Comparison of ENCODE assay signal across 1 cellular context in the genomic region with DNA sequence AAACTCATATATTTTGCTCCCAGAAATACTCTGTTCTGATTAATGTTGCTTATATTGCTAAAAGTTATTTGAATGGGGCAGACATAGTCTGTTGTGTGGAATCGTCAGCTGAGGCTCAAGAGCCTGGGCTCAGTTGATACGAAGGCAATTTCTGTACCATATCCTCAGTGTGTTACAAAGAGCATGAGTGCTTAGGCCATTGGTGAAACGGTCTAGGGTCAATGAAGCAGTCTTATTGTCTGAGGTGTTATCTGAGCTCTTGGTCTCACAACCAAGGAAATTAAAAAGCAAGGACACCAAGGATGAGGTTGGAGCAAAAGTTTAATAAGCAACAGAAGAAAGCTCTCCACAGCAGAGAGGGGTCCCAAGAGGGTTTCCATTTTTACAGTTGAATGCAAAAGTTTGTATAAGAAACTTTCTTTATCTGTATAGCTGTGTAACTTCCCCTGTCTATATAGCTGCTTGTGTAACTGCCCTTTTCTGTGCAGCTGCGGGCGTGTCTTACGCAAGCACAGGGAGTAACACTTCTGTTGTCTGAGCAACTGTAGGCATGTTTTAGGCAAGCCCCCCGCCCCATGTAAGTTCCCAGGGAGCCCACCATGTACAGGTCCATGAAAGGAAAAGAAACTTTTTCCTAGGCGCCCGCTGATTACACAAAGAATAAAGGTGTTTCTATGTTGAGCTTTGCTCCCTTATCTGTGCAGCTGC.
A peak's percentile ranks its signal among the peaks of the same experiment; 100 is the strongest.
TF ChIP-seq lines count a peak whose summit lies in the region.

No MANE protein-coding gene starts in this region.

TF ChIP-seq in HepG2, 621 proteins besides CTCF, POLR2A, EP300 and RAD21 (continues in another document):
- TF ChIP-seq, protein P1, sequence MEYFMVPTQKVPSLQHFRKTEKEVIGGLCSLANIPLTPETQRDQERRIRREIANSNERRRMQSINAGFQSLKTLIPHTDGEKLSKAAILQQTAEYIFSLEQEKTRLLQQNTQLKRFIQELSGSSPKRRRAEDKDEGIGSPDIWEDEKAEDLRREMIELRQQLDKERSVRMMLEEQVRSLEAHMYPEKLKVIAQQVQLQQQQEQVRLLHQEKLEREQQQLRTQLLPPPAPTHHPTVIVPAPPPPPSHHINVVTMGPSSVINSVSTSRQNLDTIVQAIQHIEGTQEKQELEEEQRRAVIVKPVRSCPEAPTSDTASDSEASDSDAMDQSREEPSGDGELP (IDR thresholded peaks at IDR 0.05; ENCODE audit: borderline replicate concordance, low read depth): peak; percentile 32; the same call in 1 of the 2 replicates
- TF ChIP-seq, protein P2, sequence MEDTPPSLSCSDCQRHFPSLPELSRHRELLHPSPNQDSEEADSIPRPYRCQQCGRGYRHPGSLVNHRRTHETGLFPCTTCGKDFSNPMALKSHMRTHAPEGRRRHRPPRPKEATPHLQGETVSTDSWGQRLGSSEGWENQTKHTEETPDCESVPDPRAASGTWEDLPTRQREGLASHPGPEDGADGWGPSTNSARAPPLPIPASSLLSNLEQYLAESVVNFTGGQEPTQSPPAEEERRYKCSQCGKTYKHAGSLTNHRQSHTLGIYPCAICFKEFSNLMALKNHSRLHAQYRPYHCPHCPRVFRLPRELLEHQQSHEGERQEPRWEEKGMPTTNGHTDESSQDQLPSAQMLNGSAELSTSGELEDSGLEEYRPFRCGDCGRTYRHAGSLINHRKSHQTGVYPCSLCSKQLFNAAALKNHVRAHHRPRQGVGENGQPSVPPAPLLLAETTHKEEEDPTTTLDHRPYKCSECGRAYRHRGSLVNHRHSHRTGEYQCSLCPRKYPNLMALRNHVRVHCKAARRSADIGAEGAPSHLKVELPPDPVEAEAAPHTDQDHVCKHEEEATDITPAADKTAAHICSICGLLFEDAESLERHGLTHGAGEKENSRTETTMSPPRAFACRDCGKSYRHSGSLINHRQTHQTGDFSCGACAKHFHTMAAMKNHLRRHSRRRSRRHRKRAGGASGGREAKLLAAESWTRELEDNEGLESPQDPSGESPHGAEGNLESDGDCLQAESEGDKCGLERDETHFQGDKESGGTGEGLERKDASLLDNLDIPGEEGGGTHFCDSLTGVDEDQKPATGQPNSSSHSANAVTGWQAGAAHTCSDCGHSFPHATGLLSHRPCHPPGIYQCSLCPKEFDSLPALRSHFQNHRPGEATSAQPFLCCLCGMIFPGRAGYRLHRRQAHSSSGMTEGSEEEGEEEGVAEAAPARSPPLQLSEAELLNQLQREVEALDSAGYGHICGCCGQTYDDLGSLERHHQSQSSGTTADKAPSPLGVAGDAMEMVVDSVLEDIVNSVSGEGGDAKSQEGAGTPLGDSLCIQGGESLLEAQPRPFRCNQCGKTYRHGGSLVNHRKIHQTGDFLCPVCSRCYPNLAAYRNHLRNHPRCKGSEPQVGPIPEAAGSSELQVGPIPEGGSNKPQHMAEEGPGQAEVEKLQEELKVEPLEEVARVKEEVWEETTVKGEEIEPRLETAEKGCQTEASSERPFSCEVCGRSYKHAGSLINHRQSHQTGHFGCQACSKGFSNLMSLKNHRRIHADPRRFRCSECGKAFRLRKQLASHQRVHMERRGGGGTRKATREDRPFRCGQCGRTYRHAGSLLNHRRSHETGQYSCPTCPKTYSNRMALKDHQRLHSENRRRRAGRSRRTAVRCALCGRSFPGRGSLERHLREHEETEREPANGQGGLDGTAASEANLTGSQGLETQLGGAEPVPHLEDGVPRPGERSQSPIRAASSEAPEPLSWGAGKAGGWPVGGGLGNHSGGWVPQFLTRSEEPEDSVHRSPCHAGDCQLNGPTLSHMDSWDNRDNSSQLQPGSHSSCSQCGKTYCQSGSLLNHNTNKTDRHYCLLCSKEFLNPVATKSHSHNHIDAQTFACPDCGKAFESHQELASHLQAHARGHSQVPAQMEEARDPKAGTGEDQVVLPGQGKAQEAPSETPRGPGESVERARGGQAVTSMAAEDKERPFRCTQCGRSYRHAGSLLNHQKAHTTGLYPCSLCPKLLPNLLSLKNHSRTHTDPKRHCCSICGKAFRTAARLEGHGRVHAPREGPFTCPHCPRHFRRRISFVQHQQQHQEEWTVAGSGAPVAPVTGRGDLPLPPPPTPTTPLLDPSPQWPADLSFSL (CRISPR knock-in tag; IDR thresholded peaks at IDR 0.05): peak; percentile 55; the same call in 1 of the 2 replicates
- TF ChIP-seq, protein P3, sequence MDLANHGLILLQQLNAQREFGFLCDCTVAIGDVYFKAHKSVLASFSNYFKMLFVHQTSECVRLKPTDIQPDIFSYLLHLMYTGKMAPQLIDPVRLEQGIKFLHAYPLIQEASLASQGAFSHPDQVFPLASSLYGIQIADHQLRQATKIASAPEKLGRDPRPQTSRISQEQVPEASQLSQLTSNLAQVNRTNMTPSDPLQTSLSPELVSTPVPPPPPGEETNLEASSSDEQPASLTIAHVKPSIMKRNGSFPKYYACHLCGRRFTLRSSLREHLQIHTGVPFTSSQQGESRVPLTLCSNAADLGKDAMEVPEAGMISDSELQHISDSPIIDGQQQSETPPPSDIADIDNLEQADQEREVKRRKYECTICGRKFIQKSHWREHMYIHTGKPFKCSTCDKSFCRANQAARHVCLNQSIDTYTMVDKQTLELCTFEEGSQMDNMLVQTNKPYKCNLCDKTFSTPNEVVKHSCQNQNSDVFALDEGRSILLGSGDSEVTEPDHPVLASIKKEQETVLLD (CRISPR knock-in tag; IDR thresholded peaks at IDR 0.05; ENCODE audit: low read depth): no peak
- TF ChIP-seq, protein P4, sequence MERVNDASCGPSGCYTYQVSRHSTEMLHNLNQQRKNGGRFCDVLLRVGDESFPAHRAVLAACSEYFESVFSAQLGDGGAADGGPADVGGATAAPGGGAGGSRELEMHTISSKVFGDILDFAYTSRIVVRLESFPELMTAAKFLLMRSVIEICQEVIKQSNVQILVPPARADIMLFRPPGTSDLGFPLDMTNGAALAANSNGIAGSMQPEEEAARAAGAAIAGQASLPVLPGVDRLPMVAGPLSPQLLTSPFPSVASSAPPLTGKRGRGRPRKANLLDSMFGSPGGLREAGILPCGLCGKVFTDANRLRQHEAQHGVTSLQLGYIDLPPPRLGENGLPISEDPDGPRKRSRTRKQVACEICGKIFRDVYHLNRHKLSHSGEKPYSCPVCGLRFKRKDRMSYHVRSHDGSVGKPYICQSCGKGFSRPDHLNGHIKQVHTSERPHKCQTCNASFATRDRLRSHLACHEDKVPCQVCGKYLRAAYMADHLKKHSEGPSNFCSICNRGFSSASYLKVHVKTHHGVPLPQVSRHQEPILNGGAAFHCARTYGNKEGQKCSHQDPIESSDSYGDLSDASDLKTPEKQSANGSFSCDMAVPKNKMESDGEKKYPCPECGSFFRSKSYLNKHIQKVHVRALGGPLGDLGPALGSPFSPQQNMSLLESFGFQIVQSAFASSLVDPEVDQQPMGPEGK (CRISPR knock-in tag; IDR thresholded peaks at IDR 0.05): 0 out of 2 replicates have a peak, but pooled peaks have one; percentile 15
- TF ChIP-seq REPIN1 (CRISPR knock-in tag; IDR thresholded peaks at IDR 0.05; ENCODE audit: borderline replicate concordance, low read depth): peak; percentile 24; the same call in 1 of the 2 replicates
- peak; percentile 49 for TF ChIP-seq HNRNPLL (IDR thresholded peaks at IDR 0.05; ENCODE audit: low read depth, low read length, poor library complexity, severe bottlenecking)
- TF ChIP-seq MIER2 (CRISPR knock-in tag; IDR thresholded peaks at IDR 0.05): no peak
- TF ChIP-seq NCOA2 (CRISPR knock-in tag; IDR thresholded peaks at IDR 0.05): no peak
- TF ChIP-seq ZNF605 (CRISPR knock-in tag; IDR thresholded peaks at IDR 0.05): no peak
- TF ChIP-seq ZNF292 (CRISPR knock-in tag; IDR thresholded peaks at IDR 0.05; ENCODE audit: borderline replicate concordance, low read depth): peak; percentile 89
- TF ChIP-seq, protein P5, sequence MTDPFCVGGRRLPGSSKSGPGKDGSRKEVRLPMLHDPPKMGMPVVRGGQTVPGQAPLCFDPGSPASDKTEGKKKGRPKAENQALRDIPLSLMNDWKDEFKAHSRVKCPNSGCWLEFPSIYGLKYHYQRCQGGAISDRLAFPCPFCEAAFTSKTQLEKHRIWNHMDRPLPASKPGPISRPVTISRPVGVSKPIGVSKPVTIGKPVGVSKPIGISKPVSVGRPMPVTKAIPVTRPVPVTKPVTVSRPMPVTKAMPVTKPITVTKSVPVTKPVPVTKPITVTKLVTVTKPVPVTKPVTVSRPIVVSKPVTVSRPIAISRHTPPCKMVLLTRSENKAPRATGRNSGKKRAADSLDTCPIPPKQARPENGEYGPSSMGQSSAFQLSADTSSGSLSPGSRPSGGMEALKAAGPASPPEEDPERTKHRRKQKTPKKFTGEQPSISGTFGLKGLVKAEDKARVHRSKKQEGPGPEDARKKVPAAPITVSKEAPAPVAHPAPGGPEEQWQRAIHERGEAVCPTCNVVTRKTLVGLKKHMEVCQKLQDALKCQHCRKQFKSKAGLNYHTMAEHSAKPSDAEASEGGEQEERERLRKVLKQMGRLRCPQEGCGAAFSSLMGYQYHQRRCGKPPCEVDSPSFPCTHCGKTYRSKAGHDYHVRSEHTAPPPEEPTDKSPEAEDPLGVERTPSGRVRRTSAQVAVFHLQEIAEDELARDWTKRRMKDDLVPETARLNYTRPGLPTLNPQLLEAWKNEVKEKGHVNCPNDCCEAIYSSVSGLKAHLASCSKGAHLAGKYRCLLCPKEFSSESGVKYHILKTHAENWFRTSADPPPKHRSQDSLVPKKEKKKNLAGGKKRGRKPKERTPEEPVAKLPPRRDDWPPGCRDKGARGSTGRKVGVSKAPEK (CRISPR knock-in tag; IDR thresholded peaks at IDR 0.05; ENCODE audit: borderline replicate concordance): 0 out of 2 replicates have a peak, but pooled peaks have one; percentile 83
- TF ChIP-seq PHF21A (CRISPR knock-in tag; IDR thresholded peaks at IDR 0.05): peak; percentile 31; the same call in 1 of the 2 replicates
- TF ChIP-seq, protein P6, sequence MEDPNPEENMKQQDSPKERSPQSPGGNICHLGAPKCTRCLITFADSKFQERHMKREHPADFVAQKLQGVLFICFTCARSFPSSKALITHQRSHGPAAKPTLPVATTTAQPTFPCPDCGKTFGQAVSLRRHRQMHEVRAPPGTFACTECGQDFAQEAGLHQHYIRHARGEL (CRISPR knock-in tag; IDR thresholded peaks at IDR 0.05): no peak
- TF ChIP-seq RAD51 (IDR thresholded peaks at IDR 0.05; ENCODE audit: borderline replicate concordance): no peak
- TF ChIP-seq, protein P7, sequence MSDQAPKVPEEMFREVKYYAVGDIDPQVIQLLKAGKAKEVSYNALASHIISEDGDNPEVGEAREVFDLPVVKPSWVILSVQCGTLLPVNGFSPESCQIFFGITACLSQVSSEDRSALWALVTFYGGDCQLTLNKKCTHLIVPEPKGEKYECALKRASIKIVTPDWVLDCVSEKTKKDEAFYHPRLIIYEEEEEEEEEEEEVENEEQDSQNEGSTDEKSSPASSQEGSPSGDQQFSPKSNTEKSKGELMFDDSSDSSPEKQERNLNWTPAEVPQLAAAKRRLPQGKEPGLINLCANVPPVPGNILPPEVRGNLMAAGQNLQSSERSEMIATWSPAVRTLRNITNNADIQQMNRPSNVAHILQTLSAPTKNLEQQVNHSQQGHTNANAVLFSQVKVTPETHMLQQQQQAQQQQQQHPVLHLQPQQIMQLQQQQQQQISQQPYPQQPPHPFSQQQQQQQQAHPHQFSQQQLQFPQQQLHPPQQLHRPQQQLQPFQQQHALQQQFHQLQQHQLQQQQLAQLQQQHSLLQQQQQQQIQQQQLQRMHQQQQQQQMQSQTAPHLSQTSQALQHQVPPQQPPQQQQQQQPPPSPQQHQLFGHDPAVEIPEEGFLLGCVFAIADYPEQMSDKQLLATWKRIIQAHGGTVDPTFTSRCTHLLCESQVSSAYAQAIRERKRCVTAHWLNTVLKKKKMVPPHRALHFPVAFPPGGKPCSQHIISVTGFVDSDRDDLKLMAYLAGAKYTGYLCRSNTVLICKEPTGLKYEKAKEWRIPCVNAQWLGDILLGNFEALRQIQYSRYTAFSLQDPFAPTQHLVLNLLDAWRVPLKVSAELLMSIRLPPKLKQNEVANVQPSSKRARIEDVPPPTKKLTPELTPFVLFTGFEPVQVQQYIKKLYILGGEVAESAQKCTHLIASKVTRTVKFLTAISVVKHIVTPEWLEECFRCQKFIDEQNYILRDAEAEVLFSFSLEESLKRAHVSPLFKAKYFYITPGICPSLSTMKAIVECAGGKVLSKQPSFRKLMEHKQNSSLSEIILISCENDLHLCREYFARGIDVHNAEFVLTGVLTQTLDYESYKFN (CRISPR knock-in tag; conservative IDR thresholded peaks at IDR 0.05): peak; percentile 23
- no peak for TF ChIP-seq JARID2 (CRISPR knock-in tag; IDR thresholded peaks at IDR 0.05; ENCODE audit: insufficient replicate concordance)
- peak; percentile 88 for TF ChIP-seq CEBPB (IDR thresholded peaks at IDR 0.05; ENCODE audit: borderline replicate concordance, low read depth, low read length)
- peak; percentile 76 for TF ChIP-seq ZBTB7B (CRISPR knock-in tag; IDR thresholded peaks at IDR 0.05)
- no peak for TF ChIP-seq SETDB1 (CRISPR knock-in tag; IDR thresholded peaks at IDR 0.05; ENCODE audit: borderline replicate concordance)
- TF ChIP-seq HDAC1 (CRISPR knock-in tag; IDR thresholded peaks at IDR 0.05): peak; percentile 53; the same call in 1 of the 2 replicates
- TF ChIP-seq, protein P8, sequence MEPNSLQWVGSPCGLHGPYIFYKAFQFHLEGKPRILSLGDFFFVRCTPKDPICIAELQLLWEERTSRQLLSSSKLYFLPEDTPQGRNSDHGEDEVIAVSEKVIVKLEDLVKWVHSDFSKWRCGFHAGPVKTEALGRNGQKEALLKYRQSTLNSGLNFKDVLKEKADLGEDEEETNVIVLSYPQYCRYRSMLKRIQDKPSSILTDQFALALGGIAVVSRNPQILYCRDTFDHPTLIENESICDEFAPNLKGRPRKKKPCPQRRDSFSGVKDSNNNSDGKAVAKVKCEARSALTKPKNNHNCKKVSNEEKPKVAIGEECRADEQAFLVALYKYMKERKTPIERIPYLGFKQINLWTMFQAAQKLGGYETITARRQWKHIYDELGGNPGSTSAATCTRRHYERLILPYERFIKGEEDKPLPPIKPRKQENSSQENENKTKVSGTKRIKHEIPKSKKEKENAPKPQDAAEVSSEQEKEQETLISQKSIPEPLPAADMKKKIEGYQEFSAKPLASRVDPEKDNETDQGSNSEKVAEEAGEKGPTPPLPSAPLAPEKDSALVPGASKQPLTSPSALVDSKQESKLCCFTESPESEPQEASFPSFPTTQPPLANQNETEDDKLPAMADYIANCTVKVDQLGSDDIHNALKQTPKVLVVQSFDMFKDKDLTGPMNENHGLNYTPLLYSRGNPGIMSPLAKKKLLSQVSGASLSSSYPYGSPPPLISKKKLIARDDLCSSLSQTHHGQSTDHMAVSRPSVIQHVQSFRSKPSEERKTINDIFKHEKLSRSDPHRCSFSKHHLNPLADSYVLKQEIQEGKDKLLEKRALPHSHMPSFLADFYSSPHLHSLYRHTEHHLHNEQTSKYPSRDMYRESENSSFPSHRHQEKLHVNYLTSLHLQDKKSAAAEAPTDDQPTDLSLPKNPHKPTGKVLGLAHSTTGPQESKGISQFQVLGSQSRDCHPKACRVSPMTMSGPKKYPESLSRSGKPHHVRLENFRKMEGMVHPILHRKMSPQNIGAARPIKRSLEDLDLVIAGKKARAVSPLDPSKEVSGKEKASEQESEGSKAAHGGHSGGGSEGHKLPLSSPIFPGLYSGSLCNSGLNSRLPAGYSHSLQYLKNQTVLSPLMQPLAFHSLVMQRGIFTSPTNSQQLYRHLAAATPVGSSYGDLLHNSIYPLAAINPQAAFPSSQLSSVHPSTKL (CRISPR knock-in tag; IDR thresholded peaks at IDR 0.05): peak; percentile 62; the same call in 1 of the 2 replicates
- peak; percentile 69; the same call in 1 of the 2 replicates for TF ChIP-seq ZBTB7A (CRISPR knock-in tag; IDR thresholded peaks at IDR 0.05)
- TF ChIP-seq ATF1 (CRISPR knock-in tag; IDR thresholded peaks at IDR 0.05): peak; percentile 27; the same call in 1 of the 2 replicates
- TF ChIP-seq CEBPG (CRISPR knock-in tag; IDR thresholded peaks at IDR 0.05): peak; percentile 92
- TF ChIP-seq ZNF850 (CRISPR knock-in tag; conservative IDR thresholded peaks at IDR 0.05): no peak
